ENCODE assay signal across 11 cellular contexts in genomic region chr10:101293007-101293723, GRCh38.
DNase-seq lines count a peak whose midpoint lies in the region; ATAC-seq and TF ChIP-seq lines count a peak whose summit lies in the region.
"Had no signal": no experiment of that assay in that cellular context is flagged by ENCODE, and none has a peak within 500 bp of the region (broad histone marks: within the 10 kb centered on the region; RNA-seq: fewer than 3 reads in every experiment).

No MANE protein-coding gene starts in this region.

- peaks cover 87% of the 10 kb centered on the region for H3K27me3 Mint-ChIP-seq in T-helper 17 cell

- no peaks in the 10 kb centered on the region for H4K20me1 ChIP-seq in hepatocyte (ENCODE audit: insufficient read depth, poor library complexity, severe bottlenecking)

- peak; percentile 30 for DNase-seq in HuH-7 (ENCODE audit: low spot score)
- no peak for DNase-seq in T-helper 17 cell
- no peak for DNase-seq in hepatocyte (ENCODE audit: low spot score)
- no peak for DNase-seq in hepatic stellate cell (ENCODE audit: low spot score)
- DNase-seq in activated CD4-positive, alpha-beta T cell treated with anti-CD3 and anti-CD28 coated beads, Interleukin-2, amount 50 U/mL, for 4 hours, result no peak
- DNase-seq in Kasumi-1 (lab: John Stamatoyannopoulos, UW), result no peak
- DNase-seq: activated effector memory CD4-positive, alpha-beta T cell treated with Interleukin-2 at 50 U/mL for 16 hours; mucosa of descending colon; NCI-H187 treated with DMSO at 0.1 percent for 48 hours had no signal

- WGBS in hepatocyte (ENCODE audit: low lambda C conversion rate, missing lambda C conversion rate), result 20% methylated on average over 13 of the region's 17 CpGs

- H3K9me2 ChIP-seq in hepatocyte (replicated peaks; ENCODE audit: insufficient read depth), result no peaks in the 10 kb centered on the region

- no peak overlapping the region for H3K27ac Mint-ChIP-seq in T-helper 17 cell
- H3K27ac Mint-ChIP-seq: T-helper 1 cell treated with Interleukin-12 subunit alpha and Interleukin-12 subunit beta and Interleukin-4 antibody, amounts not matched to agents 30 μg/mL and 1 μg/mL, for 36 hours had no signal

- H3K4me3 Mint-ChIP-seq in T-helper 17 cell, result peak overlapping the region; percentile 87
- H3K4me3 Mint-ChIP-seq: T-helper 1 cell treated with Interleukin-12 subunit alpha and Interleukin-12 subunit beta and Interleukin-4 antibody, amounts not matched to agents 30 μg/mL and 1 μg/mL, for 36 hours had no signal

- H3K4me1 ChIP-seq in hepatocyte (ENCODE audit: insufficient read depth) (peaks cover 14% of the 10 kb centered on the region), skeletal muscle tissue (ENCODE audit: control insufficient read depth in 3 of 3, insufficient read depth in 3 of 3, low read length in 3 of 3) (peaks cover 16 to 37% (median 27%) of the 10 kb centered on the region in 3 donors)

- H3K36me3 Mint-ChIP-seq in T-helper 17 cell (ENCODE audit: low read depth), result peaks cover 16% of the 10 kb centered on the region

- no peaks in the 10 kb centered on the region for H3K9me3 ChIP-seq in T-helper 17 cell (ENCODE audit: control insufficient read depth, low read length, poor library complexity, severe bottlenecking)
- H3K9me3 ChIP-seq in hepatocyte (ENCODE audit: low read depth), result no peaks in the 10 kb centered on the region
- no peaks in the 10 kb centered on the region for H3K9me3 ChIP-seq in skeletal muscle tissue (ENCODE audit: control insufficient read depth in 3 of 3, low read length in 3 of 3)
- H3K9me3 ChIP-seq: mucosa of descending colon had no signal

- no peak for TF ChIP-seq CTCF in hepatocyte (IDR thresholded peaks at IDR 0.05; ENCODE audit: poor library complexity)

- H3K4me1 Mint-ChIP-seq in T-helper 17 cell, result peaks cover 19% of the 10 kb centered on the region

- H3K9ac ChIP-seq in skeletal muscle tissue (ENCODE audit: low read depth in 1 of 3, low read length in 3 of 3), result peak overlapping the region; percentile 71 to 85 (median 83)

- H3K4me2 ChIP-seq in hepatocyte, result peak overlapping the region; percentile 100

- H3K36me3 ChIP-seq in hepatocyte (replicated peaks; ENCODE audit: insufficient read depth, low read depth), result no peaks in the 10 kb centered on the region
- H3K36me3 ChIP-seq in skeletal muscle tissue (ENCODE audit: control insufficient read depth in 3 of 3, insufficient read depth in 3 of 3, low read length in 3 of 3), result no peaks in the 10 kb centered on the region

- H3K4me3 ChIP-seq in hepatocyte (no peak overlapping the region), skeletal muscle tissue (ENCODE audit: low read length in 3 of 3) (peak overlapping the region; percentile 60 to 77 (median 70))
- H3K4me3 ChIP-seq: mucosa of descending colon had no signal

- H2AFZ ChIP-seq in hepatocyte, result no peak overlapping the region

- H3K27me3 ChIP-seq in hepatocyte (peaks cover 80% of the 10 kb centered on the region), skeletal muscle tissue (ENCODE audit: control insufficient read depth in 3 of 3, insufficient read depth in 3 of 3, low read length in 3 of 3) (peaks cover 8 to 37% (median 10%) of the 10 kb centered on the region in 3 donors)

- ATAC-seq in T-helper 17 cell, result no peak
- ATAC-seq: mucosa of descending colon had no signal

- H3K27ac ChIP-seq in hepatocyte (no peak overlapping the region), skeletal muscle tissue (ENCODE audit: low read depth, low read length) (peak overlapping the region; percentile 92)

- H3K79me2 ChIP-seq in hepatocyte, result no peaks in the 10 kb centered on the region
